8 cellular contexts compared by ENCODE assay signal in genomic region chr3:159804726-159805410, GRCh38. TPM values are rescaled to one million over a fixed set of nuclear protein-coding genes. Genes with fewer than 3 reads are reported as not detected.
DNase-seq lines count a peak whose midpoint lies in the region; ATAC-seq, FAIRE-seq and TF ChIP-seq lines count a peak whose summit lies in the region.

No MANE protein-coding gene starts in this region.

- 0 out of 4 replicates have a peak, but pooled peaks cover 0 to 4% of the 10 kb centered on the region in 2 experiments for H3K4me1 ChIP-seq in HCT116 (ENCODE audit: control insufficient read depth in 1 of 2, insufficient read depth in 2 of 2, low read length in 2 of 2)
- no peaks in the 10 kb centered on the region for H3K4me1 ChIP-seq in Loucy (ENCODE audit: insufficient read depth, low read length, poor library complexity, severe bottlenecking)
- peaks cover 13 to 20% of the 10 kb centered on the region in 2 donors for H3K4me1 ChIP-seq in left lung
- peaks cover 2 to 41% (median 35%) of the 10 kb centered on the region in 5 donors for H3K4me1 ChIP-seq in subcutaneous abdominal adipose tissue (ENCODE audit: control insufficient read depth in 5 of 5, insufficient read depth in 5 of 5, low read length in 5 of 5)

- TF ChIP-seq RAD21 in HCT116 (IDR thresholded peaks at IDR 0.05; ENCODE audit: low read depth) = peak; percentile 98

- no peak overlapping the region for H3K4me3 Mint-ChIP-seq in chondrocyte (ENCODE audit: unreplicated experiment)

- TF ChIP-seq POLR2A in HCT116 (IDR thresholded peaks at IDR 0.05; ENCODE audit: borderline replicate concordance, extremely low read depth, insufficient read depth, insufficient read length) = no peak

- H4K20me1 ChIP-seq in HCT116 (ENCODE audit: insufficient read depth) (no peaks in the 10 kb centered on the region; the same call in 1 of the 2 replicates), Loucy (ENCODE audit: insufficient read depth, low read length, poor library complexity, severe bottlenecking) (no peaks in the 10 kb centered on the region)

- H3K27ac ChIP-seq in HCT116 (ENCODE audit: low read depth, low read length) (no peak overlapping the region), left lung (peak overlapping the region in 1 of 2 donors; percentile 0), subcutaneous abdominal adipose tissue (ENCODE audit: low read depth, low read length) (peak overlapping the region; percentile 90)

- CTCF ChIA-PET in HCT116 (lab: Charles Lee) = interaction anchor here (0.6 to 3.1 kb wide), 15 partner anchors 8 to 542 kb away, joined by 3 to 21 read pairs (median 5); no protein-coding TSS in a partner anchor

- RAD21 ChIA-PET in HCT116 (lab: Charles Lee; ENCODE audit: low non-redundant PET in 1 of 2, low total read pairs in 2 of 2, uncharacterized antibody in 2 of 2, unreplicated experiment in 2 of 2) = interaction anchor here (1.0 to 1.1 kb wide), 2 partner anchors 23 kb away, joined by 4 to 6 read pairs; no protein-coding TSS in a partner anchor

- H2AFZ ChIP-seq in HCT116 (ENCODE audit: low read depth, low read length, poor library complexity, severe bottlenecking) (no peak overlapping the region), Loucy (ENCODE audit: low read length) (no peak overlapping the region)

- H3K4me2 ChIP-seq in HCT116 (ENCODE audit: low read length) (no peak overlapping the region), Loucy (ENCODE audit: low read depth, low read length, poor library complexity, severe bottlenecking) (no peak overlapping the region)

- H3F3A ChIP-seq in Loucy (ENCODE audit: low read depth) = no peaks in the 10 kb centered on the region

- H3K9me3 ChIP-seq in HCT116 (ENCODE audit: control insufficient read depth in 1 of 2, insufficient read depth in 1 of 2, low read depth in 1 of 2, low read length in 2 of 2) = no peaks in the 10 kb centered on the region
- H3K9me3 ChIP-seq in Loucy (ENCODE audit: insufficient read depth, low read depth, low read length) = no peaks in the 10 kb centered on the region
- H3K9me3 ChIP-seq in left lung = no peaks in the 10 kb centered on the region
- H3K9me3 ChIP-seq in subcutaneous abdominal adipose tissue (ENCODE audit: control insufficient read depth in 5 of 5, low read length in 5 of 5) = no peaks in the 10 kb centered on the region

- intact Hi-C loops in HCT116 (cut with micrococcal nuclease) (loop anchor here (1.0 to 5.0 kb wide), 4 partner anchors 189 to 958 kb away; no protein-coding TSS in a partner anchor), left lung (cut with DNase I) (loop anchor here in 1 of 2 donors (5.0 to 10.0 kb wide), 2 partner anchors 188 to 540 kb away; no protein-coding TSS in a partner anchor)

- H3K9ac ChIP-seq in HCT116 (ENCODE audit: low read length) (no peak overlapping the region), Loucy (ENCODE audit: low read depth, low read length, poor library complexity, severe bottlenecking) (no peak overlapping the region), subcutaneous abdominal adipose tissue (ENCODE audit: low read length in 5 of 5) (peak overlapping the region in 2 of 5 donors; percentile 14 to 29)

- peak; percentile 27 for DNase-seq in GM12864 (ENCODE audit: low read depth)
- peak; percentile 60 for DNase-seq in HCT116 (ENCODE audit: low read depth, low spot score)
- peak; percentile 70 for DNase-seq in RCC 7860 (ENCODE audit: low spot score)
- no peak for DNase-seq in chondrocyte (ENCODE audit: low spot score)
- DNase-seq in left lung = peak in 1 of 2 donors; percentile 64

- H3K4me1 Mint-ChIP-seq in chondrocyte (ENCODE audit: low read depth) = peaks cover 62% of the 10 kb centered on the region

- ATAC-seq in HCT116 (peak; percentile 99), left lung (peak; percentile 94)

- H3K9me3 Mint-ChIP-seq in chondrocyte (ENCODE audit: low read depth) = no peaks in the 10 kb centered on the region

- POLR2A ChIA-PET in HCT116 (lab: Charles Lee) = no interaction called here

- TF ChIP-seq CTCF in GM12864 (IDR thresholded peaks at IDR 0.05; ENCODE audit: low read depth, low read length, missing control alignments) (peak; percentile 95), HCT116 (IDR thresholded peaks at IDR 0.05 in 2 of 3, conservative IDR thresholded peaks at IDR 0.05 in 1 of 3; ENCODE audit: borderline replicate concordance in 1 of 3, insufficient read depth in 1 of 3, low read depth in 2 of 3, low read length in 2 of 3) (peak; percentile 89 to 94 (median 92)), Loucy (conservative IDR thresholded peaks at IDR 0.05; ENCODE audit: low read length) (peak; percentile 86), chondrocyte (IDR thresholded peaks at IDR 0.05) (peak; percentile 97), left lung (IDR thresholded peaks at IDR 0.05) (peak; percentile 75 to 91)

- H3K36me3 Mint-ChIP-seq in chondrocyte (ENCODE audit: low read depth) = no peaks in the 10 kb centered on the region

- no peaks in the 10 kb centered on the region for H3K27me3 ChIP-seq in HCT116 (ENCODE audit: insufficient read depth, low read length)
- no peaks in the 10 kb centered on the region for H3K27me3 ChIP-seq in Loucy (ENCODE audit: insufficient read depth, low read length, poor library complexity, severe bottlenecking)
- no peaks in the 10 kb centered on the region for H3K27me3 ChIP-seq in left lung
- no peaks in the 10 kb centered on the region for H3K27me3 ChIP-seq in subcutaneous abdominal adipose tissue (ENCODE audit: control insufficient read depth in 5 of 5, insufficient read depth in 4 of 5, low read length in 5 of 5)

- H3K9me2 ChIP-seq in HCT116 (ENCODE audit: insufficient read depth) (no peaks in the 10 kb centered on the region), Loucy (replicated peaks; ENCODE audit: low read depth, low read length) (no peaks in the 10 kb centered on the region)

- peaks cover 7% of the 10 kb centered on the region; the same call in 1 of the 2 replicates for H3K79me2 ChIP-seq in HCT116 (ENCODE audit: insufficient read depth, low read length)
- H3K79me2 ChIP-seq in Loucy (ENCODE audit: insufficient read depth, low read length) = no peaks in the 10 kb centered on the region

- H3K27ac Mint-ChIP-seq in chondrocyte (ENCODE audit: unreplicated experiment) = peak overlapping the region; percentile 73

- no TSS peak for BruUV-seq in HCT116 (replicated peaks; lab: Mats Ljungman, UMichigan)

- H3K36me3 ChIP-seq in HCT116 (ENCODE audit: control insufficient read depth in 1 of 2, insufficient read depth in 2 of 2, low read length in 2 of 2) = no peaks in the 10 kb centered on the region
- H3K36me3 ChIP-seq in Loucy (ENCODE audit: insufficient read depth, low read length) = no peaks in the 10 kb centered on the region
- no peaks in the 10 kb centered on the region for H3K36me3 ChIP-seq in left lung
- no peaks in the 10 kb centered on the region for H3K36me3 ChIP-seq in subcutaneous abdominal adipose tissue (ENCODE audit: control insufficient read depth in 5 of 5, insufficient read depth in 5 of 5, low read length in 5 of 5)

- H3K4me3 ChIP-seq in GM12864 (ENCODE audit: low read depth, low read length) = no peak overlapping the region
- H3K4me3 ChIP-seq in HCT116 (replicated peaks in 1 of 2; ENCODE audit: low read depth in 1 of 2, low read length in 2 of 2) = no peak overlapping the region
- no peak overlapping the region for H3K4me3 ChIP-seq in Loucy (ENCODE audit: low read length, poor library complexity, severe bottlenecking)
- no peak overlapping the region for H3K4me3 ChIP-seq in left lung
- H3K4me3 ChIP-seq in subcutaneous abdominal adipose tissue (ENCODE audit: low read depth in 1 of 5, low read length in 5 of 5) = no peak overlapping the region

- FAIRE-seq in A204.1 (lab: Jason Lieb, UNC) (peak; percentile 78), RCC 7860 (lab: Jason Lieb, UNC) (peak; percentile 60)

- H3K27me3 Mint-ChIP-seq in chondrocyte (ENCODE audit: low read depth) = no peaks in the 10 kb centered on the region

TF ChIP-seq in HCT116, 20 proteins besides CTCF, POLR2A, EP300 and RAD21:
- TF ChIP-seq EZH2phosphoT487 (IDR thresholded peaks at IDR 0.05; ENCODE audit: borderline replicate concordance) (no peak), EGR1 (IDR thresholded peaks at IDR 0.05; ENCODE audit: low read depth) (no peak), SIN3A (IDR thresholded peaks at IDR 0.05; ENCODE audit: low read depth) (no peak)

RNA-seq across cellular contexts. Expression of gene SCHIP1, which starts 34.8 kb away (rescaled TPM):
- total RNA-seq in HCT116 (2021; ENCODE audit: unreplicated experiment) (0.34 TPM), chondrocyte (7.1 to 10.6 TPM (median 7.5 TPM) in 3 replicates), left lung (1 to 10 TPM; 5.8 to 6.2 TPM)
- 0.52 and 1.2 TPM in 2 replicates for polyA plus RNA-seq in HCT116 (2012)
